In the genomic region with DNA sequence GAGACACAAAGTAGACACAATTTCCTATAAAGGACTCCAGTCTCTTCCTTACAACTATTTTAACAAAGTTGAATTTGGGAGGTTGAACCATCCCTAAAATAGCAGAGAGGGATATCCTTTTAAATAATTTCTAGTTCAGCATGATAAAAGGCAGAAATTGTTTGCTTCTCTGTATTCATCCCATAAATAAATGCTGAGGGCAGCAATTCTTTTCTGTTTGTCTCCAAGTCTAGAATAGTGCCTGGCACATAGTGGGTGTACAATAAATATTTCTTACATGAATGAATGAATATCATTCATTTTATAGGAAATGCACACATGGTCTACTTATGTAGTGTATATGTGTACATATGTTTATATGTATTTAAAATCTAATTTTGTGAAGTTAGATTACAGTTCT, we compare ENCODE assay signal across 24 cellular contexts. TPM values are rescaled to one million over a fixed set of nuclear protein-coding genes. Genes with fewer than 3 reads are reported as not detected.
DNase-seq lines count a peak whose midpoint lies in the region; ATAC-seq, FAIRE-seq and TF ChIP-seq lines count a peak whose summit lies in the region.
"Had no signal": no experiment of that assay in that cellular context is flagged by ENCODE, and none has a peak within 500 bp of the region (broad histone marks: within the 10 kb centered on the region; RNA-seq: fewer than 3 reads in every experiment).

No MANE protein-coding gene starts in this region.

- POLR2A ChIA-PET in A549 (lab: Yijun Ruan, JAX), result no interaction called here

- H2AFZ ChIP-seq in smooth muscle cell (ENCODE audit: low read depth), result no peak overlapping the region

- ATAC-seq in A549 (no peak), GM19395 (IDR thresholded peaks at IDR 0.05; ENCODE audit: unreplicated experiment) (no peak), foreskin keratinocyte (no peak), GM18858 (IDR thresholded peaks at IDR 0.05; ENCODE audit: unreplicated experiment) (no peak)
- ATAC-seq: GM12878, Panc1 had no signal

- H3K9ac ChIP-seq in adipocyte (ENCODE audit: low read length) (peak overlapping the region; percentile 73), smooth muscle cell (ENCODE audit: low read depth) (no peak overlapping the region)
- H3K9ac ChIP-seq: BLaER1 treated with 17β-estradiol and CSF1 and Interleukin-3, amounts not matched to agents 10 nM and 100 nM had no signal

- H3K27me3 ChIP-seq in adipocyte (replicated peaks; ENCODE audit: control insufficient read depth, insufficient read depth, low read length) (no peaks in the 10 kb centered on the region), esophagus muscularis mucosa (no peaks in the 10 kb centered on the region), smooth muscle cell (ENCODE audit: low read depth) (no peaks in the 10 kb centered on the region), foreskin keratinocyte (no peaks in the 10 kb centered on the region)
- H3K27me3 ChIP-seq: MG63 had no signal

- H3K4me2 ChIP-seq in A549 (no peak overlapping the region), smooth muscle cell (no peak overlapping the region)
- H3K4me2 ChIP-seq: BLaER1 treated with 17β-estradiol and CSF1 and Interleukin-3, amounts not matched to agents 10 nM and 100 nM had no signal

- no peak overlapping the region for H3K4me3 ChIP-seq in A549
- H3K4me3 ChIP-seq in adipocyte (ENCODE audit: low read length), result peak overlapping the region; percentile 44
- no peak overlapping the region for H3K4me3 ChIP-seq in esophagus muscularis mucosa
- H3K4me3 ChIP-seq in smooth muscle cell, result no peak overlapping the region
- H3K4me3 ChIP-seq: BLaER1 treated with 17β-estradiol and CSF1 and Interleukin-3, amounts not matched to agents 10 nM and 100 nM; GM12878; MG63 had no signal

- no peak for FAIRE-seq in A549 (lab: Jason Lieb, UNC)
- FAIRE-seq: G401.6, GM12878 had no signal

- H3K4me1 ChIP-seq in A549, result no peaks in the 10 kb centered on the region
- H3K4me1 ChIP-seq in adipocyte (ENCODE audit: control insufficient read depth, insufficient read depth, low read length), result peaks cover 51% of the 10 kb centered on the region
- H3K4me1 ChIP-seq in esophagus muscularis mucosa, result peaks cover 60 to 98% (median 91%) of the 10 kb centered on the region in 4 donors
- peaks cover 24% of the 10 kb centered on the region for H3K4me1 ChIP-seq in smooth muscle cell (ENCODE audit: low read depth)
- H3K4me1 ChIP-seq in foreskin keratinocyte, result no peaks in the 10 kb centered on the region
- H3K4me1 ChIP-seq: Caco-2 had no signal

- DNase-seq in A549 (ENCODE audit: low read depth in 1 of 2, low spot score in 1 of 2), result no peak
- DNase-seq in adipocyte (ENCODE audit: low read depth), result no peak
- DNase-seq in esophagus muscularis mucosa (ENCODE audit: extremely low spot score), result no peak
- no peak for DNase-seq in smooth muscle cell (lab: John Stamatoyannopoulos, UW; ENCODE audit: unreplicated experiment)
- DNase-seq in NCI-H748 treated with DMSO at 0.1 percent for 48 hours (lab: John Stamatoyannopoulos, UW), result no peak
- DNase-seq in foreskin keratinocyte, result no peak
- DNase-seq: Caco-2; CD4-positive, alpha-beta memory T cell; KBM-7; MG63; NCI-H1105 treated with DMSO at 0.1 percent for 48 hours; NCI-H146; NCI-H1930; NCI-H446; NCI-H526; SHP77 had no signal

- no peak for TF ChIP-seq CTCF in A549 (IDR thresholded peaks at IDR 0.05)
- TF ChIP-seq CTCF in esophagus muscularis mucosa (IDR thresholded peaks at IDR 0.05), result no peak
- TF ChIP-seq CTCF in smooth muscle cell (IDR thresholded peaks at IDR 0.05; ENCODE audit: borderline replicate concordance, insufficient read depth, poor library complexity, severe bottlenecking), result no peak
- no peak for TF ChIP-seq CTCF in foreskin keratinocyte (conservative IDR thresholded peaks at IDR 0.05)

- H4K20me1 ChIP-seq in smooth muscle cell (ENCODE audit: low read depth), result peaks cover 100% of the 10 kb centered on the region
- H4K20me1 ChIP-seq: BLaER1 treated with 17β-estradiol and CSF1 and Interleukin-3, amounts not matched to agents 10 nM and 100 nM had no signal

- peaks cover 46% of the 10 kb centered on the region for H3K36me3 ChIP-seq in adipocyte (ENCODE audit: control insufficient read depth, insufficient read depth, low read length, severe bottlenecking)
- H3K36me3 ChIP-seq in esophagus muscularis mucosa, result peaks cover 0 to 8% (median 0%) of the 10 kb centered on the region in 4 donors
- H3K36me3 ChIP-seq in smooth muscle cell (ENCODE audit: low read depth), result peaks cover 4% of the 10 kb centered on the region
- H3K36me3 ChIP-seq: BLaER1 treated with 17β-estradiol and CSF1 and Interleukin-3, amounts not matched to agents 10 nM and 100 nM; MG63 had no signal

- H3F3A ChIP-seq in smooth muscle cell (ENCODE audit: low read depth), result peaks cover 50% of the 10 kb centered on the region

- intact Hi-C loops in esophagus muscularis mucosa (cut with DNase I), result no loop called here

- CTCF ChIA-PET in A549 (lab: Yijun Ruan, JAX), result interaction anchor here (0.6 kb wide), 1 partner anchor 131 kb away, joined by 3 read pairs; no protein-coding TSS in a partner anchor

- no peak for TF ChIP-seq RAD21 in A549 (conservative IDR thresholded peaks at IDR 0.05 in 1 of 2, IDR thresholded peaks at IDR 0.05 in 1 of 2)

- H3K79me2 ChIP-seq in smooth muscle cell (ENCODE audit: low read depth), result peaks cover 100% of the 10 kb centered on the region

- no peak for TF ChIP-seq EP300 in A549 (IDR thresholded peaks at IDR 0.05)
- no peak for TF ChIP-seq EP300 in esophagus muscularis mucosa (IDR thresholded peaks at IDR 0.05)

- TF ChIP-seq POLR2A in A549 (IDR thresholded peaks at IDR 0.05; ENCODE audit: low read length) (no peak), esophagus muscularis mucosa (IDR thresholded peaks at IDR 0.05; ENCODE audit: low read depth) (no peak)

- H3K9me3 ChIP-seq in A549 (no peaks in the 10 kb centered on the region), adipocyte (ENCODE audit: control insufficient read depth, low read length) (no peaks in the 10 kb centered on the region), esophagus muscularis mucosa (no peaks in the 10 kb centered on the region), smooth muscle cell (replicated peaks; ENCODE audit: low read depth) (no peaks in the 10 kb centered on the region)
- H3K9me3 ChIP-seq: BLaER1 treated with 17β-estradiol and CSF1 and Interleukin-3, amounts not matched to agents 10 nM and 100 nM; Caco-2; MG63 had no signal

- H3K27ac ChIP-seq in A549 (no peak overlapping the region), esophagus muscularis mucosa (replicated peaks in 1 of 4) (peak overlapping the region; percentile 59 to 99 (median 68)), smooth muscle cell (ENCODE audit: low read depth) (peak overlapping the region; percentile 63), foreskin keratinocyte (no peak overlapping the region)
- H3K27ac ChIP-seq: BLaER1 treated with 17β-estradiol and CSF1 and Interleukin-3, amounts not matched to agents 10 nM and 100 nM; HL-60; RWPE1 had no signal

TF ChIP-seq in A549, 52 proteins besides CTCF, POLR2A, EP300 and RAD21:
- peak; percentile 86 for TF ChIP-seq MAFK (IDR thresholded peaks at IDR 0.05; ENCODE audit: partially characterized antibody)
- no peak for TF ChIP-seq PHF8 (IDR thresholded peaks at IDR 0.05; ENCODE audit: borderline replicate concordance, low read depth)
- no peak for TF ChIP-seq EHMT2 (IDR thresholded peaks at IDR 0.05; ENCODE audit: low read depth)
- TF ChIP-seq FOSL2 (IDR thresholded peaks at IDR 0.05), result no peak
- no peak for TF ChIP-seq FOSL2 (CRISPR knock-in tag; IDR thresholded peaks at IDR 0.05)
- TF ChIP-seq NPAS2 (CRISPR knock-in tag; IDR thresholded peaks at IDR 0.05; ENCODE audit: borderline replicate concordance), result no peak

RNA-seq across cellular contexts. Expression of a gene that starts 12.3 kb away (rescaled TPM):
- polyA plus RNA-seq in A549 (2011; rRNA removed) (23.8 and 24.3 TPM in 2 replicates), A549 (2017; fragmentation: RNase III; extraction: RNeasy Plus Mini Kit Qiagen cat#74134 plus additional on column Dnase treatment) (70.9 to 71.4 TPM (median 71.3 TPM) in 3 replicates), smooth muscle cell (1,844 and 2,409 TPM in 2 replicates), foreskin keratinocyte (23.6 and 36.1 TPM in 2 replicates)
- 12.5 and 16.6 TPM in 2 replicates for polyA plus RNA-seq in A549 (2012; cell fraction: cytosol; rRNA removed)
- polyA plus RNA-seq in A549 (2012; cell fraction: nucleus; rRNA removed), result 47.7 and 57.6 TPM in 2 replicates
- polyA minus RNA-seq in A549 (2011; rRNA and poly(A)+ RNA removed), result 32.9 and 42.4 TPM in 2 replicates
- total RNA-seq in esophagus muscularis mucosa (100 to 1,000 TPM; 328 to 578 (median 405) TPM), smooth muscle cell (4,372 and 5,353 TPM in 2 replicates), foreskin keratinocyte (46.0 and 80.9 TPM in 2 replicates)
- total RNA-seq: CD4-positive, alpha-beta memory T cell had no signal
- polyA plus RNA-seq: CD4-positive, alpha-beta memory T cell had no signal

RNA-seq across cellular contexts. Expression of a gene that starts 12.5 kb away (rescaled TPM):
- 36.2 and 46.9 TPM in 2 replicates for polyA plus RNA-seq in A549 (2011; rRNA removed)
- 54.3 and 88.3 TPM in 2 replicates for polyA plus RNA-seq in A549 (2012; cell fraction: cytosol; rRNA removed)
- polyA plus RNA-seq in A549 (2012; cell fraction: nucleus; rRNA removed), result 415 and 541 TPM in 2 replicates
- 112 to 122 TPM (median 119 TPM) in 3 replicates for polyA plus RNA-seq in A549 (2017; fragmentation: RNase III; extraction: RNeasy Plus Mini Kit Qiagen cat#74134 plus additional on column Dnase treatment)
- polyA minus RNA-seq in A549 (2011; rRNA and poly(A)+ RNA removed), result 56.5 and 110 TPM in 2 replicates
- 100 to 1,000 TPM; 419 to 931 (median 555) TPM for total RNA-seq in esophagus muscularis mucosa
- 1,456 and 1,535 TPM in 2 replicates for total RNA-seq in smooth muscle cell
- polyA plus RNA-seq in smooth muscle cell, result 2,012 and 2,786 TPM in 2 replicates
- 126 and 178 TPM in 2 replicates for total RNA-seq in foreskin keratinocyte
- 93.6 and 135 TPM in 2 replicates for polyA plus RNA-seq in foreskin keratinocyte
- total RNA-seq: CD4-positive, alpha-beta memory T cell had no signal
- polyA plus RNA-seq: CD4-positive, alpha-beta memory T cell had no signal

Comparison
In these comparisons a context has a peak if more than half of its experiments do, and no peak if none do; other contexts are left out.
1. H3K27ac ChIP-seq: peak in esophagus muscularis mucosa (4 of 4) and smooth muscle cell (single experiment); none in A549 (0 of 2) and foreskin keratinocyte (single experiment).